16 cellular contexts compared by ENCODE assay signal in the genomic region with DNA sequence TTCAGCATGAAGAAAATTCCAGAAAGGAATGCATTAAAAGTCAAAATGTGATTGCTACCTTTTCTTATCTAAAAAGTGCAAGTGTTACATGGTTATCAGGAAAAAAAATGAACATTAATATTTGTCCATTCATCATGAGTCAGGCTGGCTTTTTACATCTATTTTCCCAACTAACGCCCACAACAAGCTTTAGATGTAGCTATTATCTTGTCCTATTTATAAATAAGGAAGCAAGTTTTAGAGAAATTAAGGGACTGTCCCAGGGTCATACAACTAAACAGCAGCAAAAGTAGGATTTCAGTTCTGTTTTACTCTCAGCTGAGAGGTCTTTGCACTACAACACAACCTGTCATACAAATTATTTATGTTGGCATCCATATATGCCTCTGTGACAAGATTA.
"Had no signal": no experiment of that assay in that cellular context is flagged by ENCODE, and none has a peak within 500 bp of the region (broad histone marks: within the 10 kb centered on the region; RNA-seq: fewer than 3 reads in every experiment).

No MANE protein-coding gene starts in this region.

- H3K27me3 ChIP-seq: breast epithelium, sigmoid colon had no signal

- H3K27ac ChIP-seq: breast epithelium, left ventricle myocardium inferior, sigmoid colon had no signal

- DNase-seq: activated CD4-positive, alpha-beta T cell treated with anti-CD3 and anti-CD28 coated beads for 1 hour; activated naive CD4-positive, alpha-beta T cell treated with Interleukin-2 at 50 U/mL for 16 hours; activated naive CD8-positive, alpha-beta T cell treated with anti-CD3 and anti-CD28 coated beads for 36 hours; activated T-cell treated with anti-CD3 and anti-CD28 coated beads, Interleukin-2, amount 50 U/mL, for 24 hours; effector memory CD4-positive, alpha-beta T cell; hippocampal formation; left ventricle myocardium inferior; natural killer cell; retina; sigmoid colon; stimulated activated CD4-positive, alpha-beta T cell treated with anti-CD3 and anti-CD28 coated beads, Interleukin-4, amount 100 ng/mL, for 1 hour; stimulated activated naive CD8-positive, alpha-beta T cell treated with anti-CD3 and anti-CD28 coated beads, Interleukin-15, Interleukin-2, amounts not matched to agents 100 U/mL and 50 U/mL, for 24 hours; T-helper 9 cell had no signal

- H3K9me3 ChIP-seq: breast epithelium, left ventricle myocardium inferior, sigmoid colon had no signal

- H3K4me3 ChIP-seq: breast epithelium, left ventricle myocardium inferior, sigmoid colon had no signal

- H3K36me3 ChIP-seq: breast epithelium, left ventricle myocardium inferior, sigmoid colon had no signal

- ATAC-seq: activated T-helper 17 cell treated with anti-CD3 and anti-CD28 coated beads, Interleukin-2, amount 50 U/mL, for 72 hours; esophagus mucosa; natural killer cell; stimulated activated naive CD8-positive, alpha-beta T cell treated with anti-CD3 and anti-CD28 coated beads, Interleukin-15, Interleukin-2, amounts not matched to agents 100 U/mL and 50 U/mL, for 24 hours had no signal

- H3K4me1 ChIP-seq: breast epithelium, left ventricle myocardium inferior had no signal
